Comparison of ENCODE assay signal across 2 cellular contexts in the genomic region with DNA sequence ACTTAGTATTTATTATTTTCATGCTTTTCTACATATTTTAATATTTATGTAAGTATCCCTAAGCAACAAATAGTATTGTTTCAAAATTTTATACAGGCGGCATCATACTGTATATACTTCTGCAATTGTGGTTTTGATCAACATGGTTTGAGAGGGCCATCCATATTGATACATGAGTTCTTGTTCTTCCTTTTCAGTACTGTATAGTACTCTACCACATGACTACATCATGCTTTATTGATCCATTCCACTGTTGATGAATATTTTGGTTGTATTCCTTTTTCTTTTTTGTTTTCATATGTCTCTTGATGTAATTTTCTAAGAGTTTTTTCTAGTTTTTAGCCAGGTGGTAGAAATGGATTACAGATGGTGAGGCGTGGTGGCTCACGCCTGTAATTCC.
TF ChIP-seq lines count a peak whose summit lies in the region.

No MANE protein-coding gene starts in this region.

TF ChIP-seq in HEK293, 187 proteins besides CTCF, POLR2A, EP300 and RAD21:
- TF ChIP-seq, protein P1, sequence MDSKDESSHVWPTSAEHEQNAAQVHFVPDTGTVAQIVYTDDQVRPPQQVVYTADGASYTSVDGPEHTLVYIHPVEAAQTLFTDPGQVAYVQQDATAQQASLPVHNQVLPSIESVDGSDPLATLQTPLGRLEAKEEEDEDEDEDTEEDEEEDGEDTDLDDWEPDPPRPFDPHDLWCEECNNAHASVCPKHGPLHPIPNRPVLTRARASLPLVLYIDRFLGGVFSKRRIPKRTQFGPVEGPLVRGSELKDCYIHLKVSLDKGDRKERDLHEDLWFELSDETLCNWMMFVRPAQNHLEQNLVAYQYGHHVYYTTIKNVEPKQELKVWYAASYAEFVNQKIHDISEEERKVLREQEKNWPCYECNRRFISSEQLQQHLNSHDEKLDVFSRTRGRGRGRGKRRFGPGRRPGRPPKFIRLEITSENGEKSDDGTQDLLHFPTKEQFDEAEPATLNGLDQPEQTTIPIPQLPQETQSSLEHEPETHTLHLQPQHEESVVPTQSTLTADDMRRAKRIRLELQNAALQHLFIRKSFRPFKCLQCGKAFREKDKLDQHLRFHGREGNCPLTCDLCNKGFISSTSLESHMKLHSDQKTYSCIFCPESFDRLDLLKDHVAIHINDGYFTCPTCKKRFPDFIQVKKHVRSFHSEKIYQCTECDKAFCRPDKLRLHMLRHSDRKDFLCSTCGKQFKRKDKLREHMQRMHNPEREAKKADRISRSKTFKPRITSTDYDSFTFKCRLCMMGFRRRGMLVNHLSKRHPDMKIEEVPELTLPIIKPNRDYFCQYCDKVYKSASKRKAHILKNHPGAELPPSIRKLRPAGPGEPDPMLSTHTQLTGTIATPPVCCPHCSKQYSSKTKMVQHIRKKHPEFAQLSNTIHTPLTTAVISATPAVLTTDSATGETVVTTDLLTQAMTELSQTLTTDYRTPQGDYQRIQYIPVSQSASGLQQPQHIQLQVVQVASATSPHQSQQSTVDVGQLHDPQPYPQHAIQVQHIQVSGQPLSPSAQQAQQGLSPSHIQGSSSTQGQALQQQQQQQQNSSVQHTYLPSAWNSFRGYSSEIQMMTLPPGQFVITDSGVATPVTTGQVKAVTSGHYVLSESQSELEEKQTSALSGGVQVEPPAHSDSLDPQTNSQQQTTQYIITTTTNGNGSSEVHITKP (tag by site-specific recombination; IDR thresholded peaks at IDR 0.05): no peak
- TF ChIP-seq ZNF146 (tag by site-specific recombination; IDR thresholded peaks at IDR 0.05): peak; percentile 88

TF ChIP-seq in K562, 482 proteins besides CTCF, POLR2A, EP300 and RAD21 (continued from another document):
- TF ChIP-seq ZBTB2 (IDR thresholded peaks at IDR 0.05): no peak
